Comparison of ENCODE assay signal across 8 cellular contexts in the genomic region with DNA sequence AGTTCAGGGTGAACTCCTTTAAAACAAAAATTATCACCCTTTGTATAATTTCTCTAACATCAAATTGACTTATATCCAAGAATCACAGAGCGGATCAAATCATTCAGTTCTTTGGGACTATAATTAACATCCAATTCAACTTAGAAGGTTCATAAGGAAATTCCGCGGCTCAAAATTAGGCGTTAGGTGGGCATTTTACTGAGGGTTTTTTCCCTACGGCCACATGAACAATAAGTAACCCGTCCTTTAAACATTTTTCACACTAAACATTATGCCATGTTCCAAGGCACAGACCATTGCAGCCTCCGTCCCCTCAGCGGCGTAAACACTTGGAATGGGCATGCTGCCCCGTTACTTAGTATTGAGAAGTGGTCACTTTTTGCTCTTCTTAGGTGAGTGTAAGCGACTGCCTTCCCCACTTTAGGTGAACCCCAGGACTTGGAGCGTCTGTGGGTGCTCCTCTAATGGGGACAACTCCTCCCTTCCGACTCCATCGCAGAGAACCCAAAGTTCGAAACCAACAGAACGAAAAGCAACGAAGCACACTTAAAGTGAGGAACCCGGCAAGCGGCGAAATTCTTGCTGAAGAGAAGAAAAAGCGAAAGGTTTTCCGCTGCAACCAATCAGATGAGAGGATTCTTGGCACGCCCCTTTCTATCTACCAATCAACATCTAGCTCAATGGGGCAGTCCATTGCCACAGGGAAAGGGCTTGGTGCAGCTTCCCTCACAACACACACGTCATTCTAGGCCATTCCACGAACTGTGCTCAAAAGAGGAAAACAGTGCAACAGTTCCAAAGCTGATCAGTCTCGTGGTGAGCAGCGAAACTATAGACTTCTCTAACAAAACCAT. TPM values are rescaled to one million over a fixed set of nuclear protein-coding genes. Genes with fewer than 3 reads are reported as not detected.
DNase-seq lines count a peak whose midpoint lies in the region; ATAC-seq and TF ChIP-seq lines count a peak whose summit lies in the region.

No MANE protein-coding gene starts in this region.

- H3K4me1 ChIP-seq in upper lobe of right lung = peaks cover 28% of the 10 kb centered on the region

- ATAC-seq in HG02678 (IDR thresholded peaks at IDR 0.05; ENCODE audit: unreplicated experiment) = peak; percentile 69
- peak; percentile 86 to 90 for ATAC-seq in left cardiac atrium
- peak; percentile 82 for ATAC-seq in upper lobe of right lung

- no peaks in the 10 kb centered on the region for H3K9me3 ChIP-seq in upper lobe of right lung

- TF ChIP-seq CTCF in GM12875 (IDR thresholded peaks at IDR 0.05; ENCODE audit: borderline replicate concordance, insufficient read depth, low read depth, low read length) (no peak), upper lobe of right lung (IDR thresholded peaks at IDR 0.05) (no peak)

- H3K4me3 ChIP-seq in GM12875 (ENCODE audit: low read depth, low read length) = peak overlapping the region; percentile 60
- H3K4me3 ChIP-seq in upper lobe of right lung = peak overlapping the region; percentile 93

- H3K27ac ChIP-seq in upper lobe of right lung = peak overlapping the region; percentile 99

- H3K27me3 ChIP-seq in upper lobe of right lung = no peaks in the 10 kb centered on the region

- DNase-seq in NCI-H1105 treated with DMSO at 0.1 percent for 48 hours (lab: John Stamatoyannopoulos, UW) (peak; percentile 97), SKM-1 treated with dmso at 0.1 percent for 144 hours (lab: John Stamatoyannopoulos, UW; ENCODE audit: unreplicated experiment) (peak; percentile 100), amniotic epithelial cell (ENCODE audit: low read depth) (peak; percentile 99), left cardiac atrium (peak; percentile 88), posterior vena cava (ENCODE audit: low spot score) (peak; percentile 90), upper lobe of right lung (peak; percentile 85)

- intact Hi-C loops in left cardiac atrium (cut with DNase I) (loop anchor here in 1 of 2 donors (2.0 kb wide), 1 partner anchor 79 kb away; no protein-coding TSS in a partner anchor), posterior vena cava (cut with DNase I) (no loop called here), upper lobe of right lung (cut with DNase I) (no loop called here)

- no peaks in the 10 kb centered on the region for H3K36me3 ChIP-seq in upper lobe of right lung

RNA-seq across cellular contexts. Expression of a gene that starts 0.9 kb away (rescaled TPM):
- total RNA-seq in left cardiac atrium (10 to 100 TPM; 25.4 to 30.6 TPM), posterior vena cava (10 to 100 TPM; 26.0 to 30.8 TPM), upper lobe of right lung (34.1 TPM)

Comparison
In these comparisons a context has a peak if more than half of its experiments do, and no peak if none do; other contexts are left out.
1. Peak in every context shown above with its lines: DNase-seq, ATAC-seq, H3K4me3 ChIP-seq and H3K27ac ChIP-seq.